1 cellular context compared by ENCODE assay signal in genomic region chr13:98267080-98267912, GRCh38.
TF ChIP-seq lines count a peak whose summit lies in the region.

No MANE protein-coding gene starts in this region.

TF ChIP-seq in HepG2, 621 proteins besides CTCF, POLR2A, EP300 and RAD21 (continued from another document and continues in another):
- TF ChIP-seq CEBPZ (IDR thresholded peaks at IDR 0.05; ENCODE audit: low read length), result no peak
- peak; percentile 35; the same call in 1 of the 2 replicates for TF ChIP-seq KAT7 (CRISPR knock-in tag; IDR thresholded peaks at IDR 0.05; ENCODE audit: borderline replicate concordance)
- TF ChIP-seq ZBTB10 (CRISPR knock-in tag; IDR thresholded peaks at IDR 0.05; ENCODE audit: borderline replicate concordance), result 0 out of 2 replicates have a peak, but pooled peaks have one; percentile 43
- peak; percentile 66; the same call in 1 of the 2 replicates for TF ChIP-seq HNF4G (IDR thresholded peaks at IDR 0.05; ENCODE audit: borderline replicate concordance, low read depth, low read length)
- TF ChIP-seq HNF4G (CRISPR knock-in tag; IDR thresholded peaks at IDR 0.05; ENCODE audit: borderline replicate concordance, low read depth), result no peak
- TF ChIP-seq THAP8 (CRISPR knock-in tag; IDR thresholded peaks at IDR 0.05; ENCODE audit: borderline replicate concordance), result no peak
- no peak for TF ChIP-seq MXD1 (CRISPR knock-in tag; IDR thresholded peaks at IDR 0.05)
- TF ChIP-seq MED1 (CRISPR knock-in tag; IDR thresholded peaks at IDR 0.05), result peak; percentile 71; the same call in 1 of the 2 replicates
- TF ChIP-seq KMT2A (CRISPR knock-in tag; IDR thresholded peaks at IDR 0.05), result peak; percentile 35; the same call in 1 of the 2 replicates
- TF ChIP-seq BHLHE40 (IDR thresholded peaks at IDR 0.05; ENCODE audit: low read length), result no peak
- no peak for TF ChIP-seq ZNF569 (CRISPR knock-in tag; IDR thresholded peaks at IDR 0.05; ENCODE audit: borderline replicate concordance)
- TF ChIP-seq GLMP (CRISPR knock-in tag; IDR thresholded peaks at IDR 0.05; ENCODE audit: borderline replicate concordance), result no peak
- TF ChIP-seq DNMT3B (CRISPR knock-in tag; conservative IDR thresholded peaks at IDR 0.05), result no peak
- TF ChIP-seq HBP1 (CRISPR knock-in tag; IDR thresholded peaks at IDR 0.05; ENCODE audit: low read depth), result 0 out of 2 replicates have a peak, but pooled peaks have one; percentile 23
- peak; percentile 55; the same call in 1 of the 2 replicates for TF ChIP-seq ZNF572 (CRISPR knock-in tag; IDR thresholded peaks at IDR 0.05)
- no peak for TF ChIP-seq STAT5B (CRISPR knock-in tag; IDR thresholded peaks at IDR 0.05)
- no peak; the same call in 1 of the 2 replicates for TF ChIP-seq KDM2A (CRISPR knock-in tag; IDR thresholded peaks at IDR 0.05; ENCODE audit: borderline replicate concordance, low read depth)
- TF ChIP-seq ZNF703 (CRISPR knock-in tag; IDR thresholded peaks at IDR 0.05; ENCODE audit: borderline replicate concordance), result peak; percentile 86; the same call in 1 of the 2 replicates
- no peak for TF ChIP-seq TRIM22 (IDR thresholded peaks at IDR 0.05)
- TF ChIP-seq ZNF484 (CRISPR knock-in tag; IDR thresholded peaks at IDR 0.05; ENCODE audit: borderline replicate concordance, low read depth), result no peak
- TF ChIP-seq ZNF260 (CRISPR knock-in tag; IDR thresholded peaks at IDR 0.05; ENCODE audit: borderline replicate concordance, low read depth), result no peak
- peak; percentile 42; the same call in 1 of the 2 replicates for TF ChIP-seq ZNF414 (CRISPR knock-in tag; IDR thresholded peaks at IDR 0.05)
- TF ChIP-seq REST (IDR thresholded peaks at IDR 0.05; ENCODE audit: borderline replicate concordance in 1 of 2, low read depth in 1 of 2, low read length in 2 of 2), result no peak
- no peak for TF ChIP-seq AHDC1 (CRISPR knock-in tag; IDR thresholded peaks at IDR 0.05; ENCODE audit: borderline replicate concordance)
- TF ChIP-seq FIP1L1 (IDR thresholded peaks at IDR 0.05; ENCODE audit: borderline replicate concordance, insufficient read depth, low read depth, low read length), result no peak
- no peak; the same call in 1 of the 2 replicates for TF ChIP-seq HMG20B (CRISPR knock-in tag; conservative IDR thresholded peaks at IDR 0.05)
- TF ChIP-seq ZNF503 (CRISPR knock-in tag; IDR thresholded peaks at IDR 0.05), result no peak
- no peak for TF ChIP-seq MAFG (CRISPR knock-in tag; IDR thresholded peaks at IDR 0.05)
